Comparison of ENCODE assay signal across 1 cellular context in the genomic region with DNA sequence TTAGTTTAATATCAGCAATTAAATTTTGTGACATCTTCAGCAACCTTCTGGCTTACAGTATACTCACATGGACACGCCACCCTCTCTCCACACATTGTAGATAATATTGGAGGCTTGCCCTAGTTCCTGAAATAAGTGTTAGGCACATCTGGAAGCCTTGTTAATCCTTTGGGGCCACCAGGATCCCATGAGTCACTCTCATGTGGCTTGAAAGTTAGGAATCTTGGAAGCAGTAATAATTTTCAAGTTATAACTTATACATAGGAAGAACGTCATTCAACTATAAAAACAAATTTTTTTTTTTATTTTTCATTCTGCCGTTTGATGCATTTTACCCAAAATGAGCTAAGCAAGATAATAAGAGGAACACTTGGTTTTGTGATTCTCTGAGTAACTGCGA.
TF ChIP-seq lines count a peak whose summit lies in the region.

No MANE protein-coding gene starts in this region.

TF ChIP-seq in HEK293, 187 proteins besides CTCF, POLR2A, EP300 and RAD21 (continued from another document):
- TF ChIP-seq, protein P1, sequence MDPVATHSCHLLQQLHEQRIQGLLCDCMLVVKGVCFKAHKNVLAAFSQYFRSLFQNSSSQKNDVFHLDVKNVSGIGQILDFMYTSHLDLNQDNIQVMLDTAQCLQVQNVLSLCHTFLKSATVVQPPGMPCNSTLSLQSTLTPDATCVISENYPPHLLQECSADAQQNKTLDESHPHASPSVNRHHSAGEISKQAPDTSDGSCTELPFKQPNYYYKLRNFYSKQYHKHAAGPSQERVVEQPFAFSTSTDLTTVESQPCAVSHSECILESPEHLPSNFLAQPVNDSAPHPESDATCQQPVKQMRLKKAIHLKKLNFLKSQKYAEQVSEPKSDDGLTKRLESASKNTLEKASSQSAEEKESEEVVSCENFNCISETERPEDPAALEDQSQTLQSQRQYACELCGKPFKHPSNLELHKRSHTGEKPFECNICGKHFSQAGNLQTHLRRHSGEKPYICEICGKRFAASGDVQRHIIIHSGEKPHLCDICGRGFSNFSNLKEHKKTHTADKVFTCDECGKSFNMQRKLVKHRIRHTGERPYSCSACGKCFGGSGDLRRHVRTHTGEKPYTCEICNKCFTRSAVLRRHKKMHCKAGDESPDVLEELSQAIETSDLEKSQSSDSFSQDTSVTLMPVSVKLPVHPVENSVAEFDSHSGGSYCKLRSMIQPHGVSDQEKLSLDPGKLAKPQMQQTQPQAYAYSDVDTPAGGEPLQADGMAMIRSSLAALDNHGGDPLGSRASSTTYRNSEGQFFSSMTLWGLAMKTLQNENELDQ (tag by site-specific recombination; IDR thresholded peaks at IDR 0.05; ENCODE audit: low read depth), result no peak
- TF ChIP-seq, protein P2, sequence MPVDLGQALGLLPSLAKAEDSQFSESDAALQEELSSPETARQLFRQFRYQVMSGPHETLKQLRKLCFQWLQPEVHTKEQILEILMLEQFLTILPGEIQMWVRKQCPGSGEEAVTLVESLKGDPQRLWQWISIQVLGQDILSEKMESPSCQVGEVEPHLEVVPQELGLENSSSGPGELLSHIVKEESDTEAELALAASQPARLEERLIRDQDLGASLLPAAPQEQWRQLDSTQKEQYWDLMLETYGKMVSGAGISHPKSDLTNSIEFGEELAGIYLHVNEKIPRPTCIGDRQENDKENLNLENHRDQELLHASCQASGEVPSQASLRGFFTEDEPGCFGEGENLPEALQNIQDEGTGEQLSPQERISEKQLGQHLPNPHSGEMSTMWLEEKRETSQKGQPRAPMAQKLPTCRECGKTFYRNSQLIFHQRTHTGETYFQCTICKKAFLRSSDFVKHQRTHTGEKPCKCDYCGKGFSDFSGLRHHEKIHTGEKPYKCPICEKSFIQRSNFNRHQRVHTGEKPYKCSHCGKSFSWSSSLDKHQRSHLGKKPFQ (tag by site-specific recombination; IDR thresholded peaks at IDR 0.05), result no peak
- TF ChIP-seq ZNF112 (tag by site-specific recombination; IDR thresholded peaks at IDR 0.05) (no peak), REPIN1 (tag by site-specific recombination; IDR thresholded peaks at IDR 0.05; ENCODE audit: low read depth) (no peak), ZNF76 (tag by site-specific recombination; IDR thresholded peaks at IDR 0.05; ENCODE audit: borderline replicate concordance, low read depth) (no peak), ZNF23 (tag by site-specific recombination; IDR thresholded peaks at IDR 0.05; ENCODE audit: borderline replicate concordance) (no peak), ZNF571 (tag by site-specific recombination; IDR thresholded peaks at IDR 0.05) (no peak), ZNF585B (tag by site-specific recombination; IDR thresholded peaks at IDR 0.05) (no peak), SCRT2 (tag by site-specific recombination; IDR thresholded peaks at IDR 0.05) (no peak), ZNF791 (tag by site-specific recombination; IDR thresholded peaks at IDR 0.05) (no peak), GLIS2 (tag by site-specific recombination; IDR thresholded peaks at IDR 0.05) (no peak), ZNF660 (tag by site-specific recombination; IDR thresholded peaks at IDR 0.05) (peak; percentile 73), BCL11A (tag by site-specific recombination; IDR thresholded peaks at IDR 0.05; ENCODE audit: low read depth) (peak; percentile 36; the same call in 1 of the 2 replicates), ZNF747 (tag by site-specific recombination; IDR thresholded peaks at IDR 0.05) (no peak), GLIS1 (tag by site-specific recombination; IDR thresholded peaks at IDR 0.05) (peak; percentile 54), WT1 (tag by site-specific recombination; IDR thresholded peaks at IDR 0.05) (no peak), HOXA7 (CRISPR knock-in tag; IDR thresholded peaks at IDR 0.05; ENCODE audit: borderline replicate concordance) (no peak), ZEB2 (tag by site-specific recombination; IDR thresholded peaks at IDR 0.05) (0 out of 2 replicates have a peak, but pooled peaks have one; percentile 30), MZF1 (tag by site-specific recombination; IDR thresholded peaks at IDR 0.05; ENCODE audit: borderline replicate concordance) (no peak), SP7 (tag by site-specific recombination; IDR thresholded peaks at IDR 0.05) (peak; percentile 73), SP2 (tag by site-specific recombination; IDR thresholded peaks at IDR 0.05) (no peak), ZSCAN30 (tag by site-specific recombination; IDR thresholded peaks at IDR 0.05) (no peak), ZNF223 (tag by site-specific recombination; IDR thresholded peaks at IDR 0.05) (no peak), ZNF830 (tag by site-specific recombination; IDR thresholded peaks at IDR 0.05; ENCODE audit: low read depth) (no peak)
- TF ChIP-seq, protein P3, sequence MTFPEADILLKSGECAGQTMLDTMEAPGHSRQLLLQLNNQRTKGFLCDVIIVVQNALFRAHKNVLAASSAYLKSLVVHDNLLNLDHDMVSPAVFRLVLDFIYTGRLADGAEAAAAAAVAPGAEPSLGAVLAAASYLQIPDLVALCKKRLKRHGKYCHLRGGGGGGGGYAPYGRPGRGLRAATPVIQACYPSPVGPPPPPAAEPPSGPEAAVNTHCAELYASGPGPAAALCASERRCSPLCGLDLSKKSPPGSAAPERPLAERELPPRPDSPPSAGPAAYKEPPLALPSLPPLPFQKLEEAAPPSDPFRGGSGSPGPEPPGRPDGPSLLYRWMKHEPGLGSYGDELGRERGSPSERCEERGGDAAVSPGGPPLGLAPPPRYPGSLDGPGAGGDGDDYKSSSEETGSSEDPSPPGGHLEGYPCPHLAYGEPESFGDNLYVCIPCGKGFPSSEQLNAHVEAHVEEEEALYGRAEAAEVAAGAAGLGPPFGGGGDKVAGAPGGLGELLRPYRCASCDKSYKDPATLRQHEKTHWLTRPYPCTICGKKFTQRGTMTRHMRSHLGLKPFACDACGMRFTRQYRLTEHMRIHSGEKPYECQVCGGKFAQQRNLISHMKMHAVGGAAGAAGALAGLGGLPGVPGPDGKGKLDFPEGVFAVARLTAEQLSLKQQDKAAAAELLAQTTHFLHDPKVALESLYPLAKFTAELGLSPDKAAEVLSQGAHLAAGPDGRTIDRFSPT (tag by site-specific recombination; IDR thresholded peaks at IDR 0.05), result no peak
- TF ChIP-seq, protein P4, sequence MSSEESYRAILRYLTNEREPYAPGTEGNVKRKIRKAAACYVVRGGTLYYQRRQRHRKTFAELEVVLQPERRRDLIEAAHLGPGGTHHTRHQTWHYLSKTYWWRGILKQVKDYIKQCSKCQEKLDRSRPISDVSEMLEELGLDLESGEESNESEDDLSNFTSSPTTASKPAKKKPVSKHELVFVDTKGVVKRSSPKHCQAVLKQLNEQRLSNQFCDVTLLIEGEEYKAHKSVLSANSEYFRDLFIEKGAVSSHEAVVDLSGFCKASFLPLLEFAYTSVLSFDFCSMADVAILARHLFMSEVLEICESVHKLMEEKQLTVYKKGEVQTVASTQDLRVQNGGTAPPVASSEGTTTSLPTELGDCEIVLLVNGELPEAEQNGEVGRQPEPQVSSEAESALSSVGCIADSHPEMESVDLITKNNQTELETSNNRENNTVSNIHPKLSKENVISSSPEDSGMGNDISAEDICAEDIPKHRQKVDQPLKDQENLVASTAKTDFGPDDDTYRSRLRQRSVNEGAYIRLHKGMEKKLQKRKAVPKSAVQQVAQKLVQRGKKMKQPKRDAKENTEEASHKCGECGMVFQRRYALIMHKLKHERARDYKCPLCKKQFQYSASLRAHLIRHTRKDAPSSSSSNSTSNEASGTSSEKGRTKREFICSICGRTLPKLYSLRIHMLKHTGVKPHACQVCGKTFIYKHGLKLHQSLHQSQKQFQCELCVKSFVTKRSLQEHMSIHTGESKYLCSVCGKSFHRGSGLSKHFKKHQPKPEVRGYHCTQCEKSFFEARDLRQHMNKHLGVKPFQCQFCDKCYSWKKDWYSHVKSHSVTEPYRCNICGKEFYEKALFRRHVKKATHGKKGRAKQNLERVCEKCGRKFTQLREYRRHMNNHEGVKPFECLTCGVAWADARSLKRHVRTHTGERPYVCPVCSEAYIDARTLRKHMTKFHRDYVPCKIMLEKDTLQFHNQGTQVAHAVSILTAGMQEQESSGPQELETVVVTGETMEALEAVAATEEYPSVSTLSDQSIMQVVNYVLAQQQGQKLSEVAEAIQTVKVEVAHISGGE (tag by site-specific recombination; conservative IDR thresholded peaks at IDR 0.05; ENCODE audit: low read depth), result no peak
- TF ChIP-seq, protein P5, sequence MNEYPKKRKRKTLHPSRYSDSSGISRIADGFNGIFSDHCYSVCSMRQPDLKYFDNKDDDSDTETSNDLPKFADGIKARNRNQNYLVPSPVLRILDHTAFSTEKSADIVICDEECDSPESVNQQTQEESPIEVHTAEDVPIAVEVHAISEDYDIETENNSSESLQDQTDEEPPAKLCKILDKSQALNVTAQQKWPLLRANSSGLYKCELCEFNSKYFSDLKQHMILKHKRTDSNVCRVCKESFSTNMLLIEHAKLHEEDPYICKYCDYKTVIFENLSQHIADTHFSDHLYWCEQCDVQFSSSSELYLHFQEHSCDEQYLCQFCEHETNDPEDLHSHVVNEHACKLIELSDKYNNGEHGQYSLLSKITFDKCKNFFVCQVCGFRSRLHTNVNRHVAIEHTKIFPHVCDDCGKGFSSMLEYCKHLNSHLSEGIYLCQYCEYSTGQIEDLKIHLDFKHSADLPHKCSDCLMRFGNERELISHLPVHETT (tag by site-specific recombination; IDR thresholded peaks at IDR 0.05), result 0 out of 2 replicates have a peak, but pooled peaks have one; percentile 31
- TF ChIP-seq, protein P6, sequence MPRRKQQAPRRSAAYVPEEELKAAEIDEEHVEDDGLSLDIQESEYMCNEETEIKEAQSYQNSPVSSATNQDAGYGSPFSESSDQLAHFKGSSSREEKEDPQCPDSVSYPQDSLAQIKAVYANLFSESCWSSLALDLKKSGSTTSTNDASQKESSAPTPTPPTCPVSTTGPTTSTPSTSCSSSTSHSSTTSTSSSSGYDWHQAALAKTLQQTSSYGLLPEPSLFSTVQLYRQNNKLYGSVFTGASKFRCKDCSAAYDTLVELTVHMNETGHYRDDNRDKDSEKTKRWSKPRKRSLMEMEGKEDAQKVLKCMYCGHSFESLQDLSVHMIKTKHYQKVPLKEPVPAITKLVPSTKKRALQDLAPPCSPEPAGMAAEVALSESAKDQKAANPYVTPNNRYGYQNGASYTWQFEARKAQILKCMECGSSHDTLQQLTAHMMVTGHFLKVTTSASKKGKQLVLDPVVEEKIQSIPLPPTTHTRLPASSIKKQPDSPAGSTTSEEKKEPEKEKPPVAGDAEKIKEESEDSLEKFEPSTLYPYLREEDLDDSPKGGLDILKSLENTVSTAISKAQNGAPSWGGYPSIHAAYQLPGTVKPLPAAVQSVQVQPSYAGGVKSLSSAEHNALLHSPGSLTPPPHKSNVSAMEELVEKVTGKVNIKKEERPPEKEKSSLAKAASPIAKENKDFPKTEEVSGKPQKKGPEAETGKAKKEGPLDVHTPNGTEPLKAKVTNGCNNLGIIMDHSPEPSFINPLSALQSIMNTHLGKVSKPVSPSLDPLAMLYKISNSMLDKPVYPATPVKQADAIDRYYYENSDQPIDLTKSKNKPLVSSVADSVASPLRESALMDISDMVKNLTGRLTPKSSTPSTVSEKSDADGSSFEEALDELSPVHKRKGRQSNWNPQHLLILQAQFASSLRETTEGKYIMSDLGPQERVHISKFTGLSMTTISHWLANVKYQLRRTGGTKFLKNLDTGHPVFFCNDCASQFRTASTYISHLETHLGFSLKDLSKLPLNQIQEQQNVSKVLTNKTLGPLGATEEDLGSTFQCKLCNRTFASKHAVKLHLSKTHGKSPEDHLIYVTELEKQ (tag by site-specific recombination; IDR thresholded peaks at IDR 0.05; ENCODE audit: borderline replicate concordance), result no peak
- TF ChIP-seq, protein P7, sequence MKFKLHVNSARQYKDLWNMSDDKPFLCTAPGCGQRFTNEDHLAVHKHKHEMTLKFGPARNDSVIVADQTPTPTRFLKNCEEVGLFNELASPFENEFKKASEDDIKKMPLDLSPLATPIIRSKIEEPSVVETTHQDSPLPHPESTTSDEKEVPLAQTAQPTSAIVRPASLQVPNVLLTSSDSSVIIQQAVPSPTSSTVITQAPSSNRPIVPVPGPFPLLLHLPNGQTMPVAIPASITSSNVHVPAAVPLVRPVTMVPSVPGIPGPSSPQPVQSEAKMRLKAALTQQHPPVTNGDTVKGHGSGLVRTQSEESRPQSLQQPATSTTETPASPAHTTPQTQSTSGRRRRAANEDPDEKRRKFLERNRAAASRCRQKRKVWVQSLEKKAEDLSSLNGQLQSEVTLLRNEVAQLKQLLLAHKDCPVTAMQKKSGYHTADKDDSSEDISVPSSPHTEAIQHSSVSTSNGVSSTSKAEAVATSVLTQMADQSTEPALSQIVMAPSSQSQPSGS (tag by site-specific recombination; IDR thresholded peaks at IDR 0.05; ENCODE audit: low read depth), result no peak
- TF ChIP-seq, protein P8, sequence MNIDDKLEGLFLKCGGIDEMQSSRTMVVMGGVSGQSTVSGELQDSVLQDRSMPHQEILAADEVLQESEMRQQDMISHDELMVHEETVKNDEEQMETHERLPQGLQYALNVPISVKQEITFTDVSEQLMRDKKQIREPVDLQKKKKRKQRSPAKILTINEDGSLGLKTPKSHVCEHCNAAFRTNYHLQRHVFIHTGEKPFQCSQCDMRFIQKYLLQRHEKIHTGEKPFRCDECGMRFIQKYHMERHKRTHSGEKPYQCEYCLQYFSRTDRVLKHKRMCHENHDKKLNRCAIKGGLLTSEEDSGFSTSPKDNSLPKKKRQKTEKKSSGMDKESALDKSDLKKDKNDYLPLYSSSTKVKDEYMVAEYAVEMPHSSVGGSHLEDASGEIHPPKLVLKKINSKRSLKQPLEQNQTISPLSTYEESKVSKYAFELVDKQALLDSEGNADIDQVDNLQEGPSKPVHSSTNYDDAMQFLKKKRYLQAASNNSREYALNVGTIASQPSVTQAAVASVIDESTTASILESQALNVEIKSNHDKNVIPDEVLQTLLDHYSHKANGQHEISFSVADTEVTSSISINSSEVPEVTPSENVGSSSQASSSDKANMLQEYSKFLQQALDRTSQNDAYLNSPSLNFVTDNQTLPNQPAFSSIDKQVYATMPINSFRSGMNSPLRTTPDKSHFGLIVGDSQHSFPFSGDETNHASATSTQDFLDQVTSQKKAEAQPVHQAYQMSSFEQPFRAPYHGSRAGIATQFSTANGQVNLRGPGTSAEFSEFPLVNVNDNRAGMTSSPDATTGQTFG (tag by site-specific recombination; IDR thresholded peaks at IDR 0.05; ENCODE audit: borderline replicate concordance), result no peak
